ENCODE assay signal across 8 cellular contexts in genomic region chr3:58432905-58433304, GRCh38. TPM values are rescaled to one million over a fixed set of nuclear protein-coding genes. Genes with fewer than 3 reads are reported as not detected.
DNase-seq lines count a peak whose midpoint lies in the region; ATAC-seq, FAIRE-seq and TF ChIP-seq lines count a peak whose summit lies in the region.

No MANE protein-coding gene starts in this region.

- whole genome bisulfite sequencing in A549 (ENCODE audit: missing lambda C conversion rate) = 79% methylated on average over 6 of the region's 6 CpGs
- 65% methylated on average over 6 of the region's 6 CpGs for WGBS in HUES64

- H3K4me3 ChIP-seq in A549 (peak overlapping the region; percentile 74), HUES64 (ENCODE audit: low read length) (peak overlapping the region; percentile 95), mucosa of stomach (ENCODE audit: low read length) (peak overlapping the region; percentile 48)

- no peaks in the 10 kb centered on the region for H3K27me3 ChIP-seq in HUES64 (ENCODE audit: insufficient read depth, low read length)
- no peaks in the 10 kb centered on the region for H3K27me3 ChIP-seq in mucosa of stomach (ENCODE audit: control insufficient read depth, insufficient read depth, low read length)

- H3K36me3 ChIP-seq in HUES64 (ENCODE audit: insufficient read depth, low read length) (peaks cover 44% of the 10 kb centered on the region), mucosa of stomach (ENCODE audit: control insufficient read depth, insufficient read depth, low read length) (peaks cover 3% of the 10 kb centered on the region)

- peak overlapping the region; percentile 95 to 97 for H3K27ac ChIP-seq in A549
- peak overlapping the region; percentile 91 for H3K27ac ChIP-seq in HUES64 (ENCODE audit: low read depth, low read length)
- H3K27ac ChIP-seq in caudate nucleus (ENCODE audit: low read depth, low read length) = peak overlapping the region; percentile 98

- no peak for TF ChIP-seq CTCF in A549 (IDR thresholded peaks at IDR 0.05)

- peak overlapping the region; percentile 84 for H3K4me2 ChIP-seq in A549

- TF ChIP-seq POLR2A in A549 (IDR thresholded peaks at IDR 0.05; ENCODE audit: low read length) = no peak

- ATAC-seq in A549 = no peak
- ATAC-seq in GM19023 (IDR thresholded peaks at IDR 0.05; ENCODE audit: unreplicated experiment) = no peak
- no peak for ATAC-seq in GM18520 (IDR thresholded peaks at IDR 0.05; ENCODE audit: unreplicated experiment)

- CTCF ChIA-PET in A549 (lab: Yijun Ruan, JAX) = interaction anchor here (0.9 to 1.4 kb wide), 2 partner anchors 9 to 59 kb away, joined by 3 read pairs; partner anchors contain the start of gene KCTD6

- POLR2A ChIA-PET in A549 (lab: Yijun Ruan, JAX) = interaction anchor here (0.8 to 1.6 kb wide), 3 partner anchors 9 to 59 kb away, joined by 3 to 6 read pairs (median 4); partner anchors contain the start of gene KCTD6

- H3K4me1 ChIP-seq in A549 (peaks cover 21% of the 10 kb centered on the region), HUES64 (ENCODE audit: insufficient read depth, low read length) (peaks cover 38% of the 10 kb centered on the region), mucosa of stomach (ENCODE audit: control insufficient read depth, insufficient read depth, low read length) (peaks cover 9% of the 10 kb centered on the region)

- TF ChIP-seq EP300 in A549 (IDR thresholded peaks at IDR 0.05) = no peak

- no peak for TF ChIP-seq RAD21 in A549 (conservative IDR thresholded peaks at IDR 0.05 in 1 of 2, IDR thresholded peaks at IDR 0.05 in 1 of 2)

- no peaks in the 10 kb centered on the region for H3K9me3 ChIP-seq in A549
- no peaks in the 10 kb centered on the region for H3K9me3 ChIP-seq in HUES64 (ENCODE audit: insufficient read depth, low read depth, low read length)
- no peaks in the 10 kb centered on the region for H3K9me3 ChIP-seq in mucosa of stomach (ENCODE audit: control insufficient read depth, low read length)

- DNase-seq in A549 (ENCODE audit: low read depth in 1 of 2, low spot score in 1 of 2) = no peak
- DNase-seq in caudate nucleus (lab: John Stamatoyannopoulos, UW) = no peak
- DNase-seq in occipital lobe (lab: John Stamatoyannopoulos, UW) = no peak
- DNase-seq in NCI-H345 treated with DMSO at 0.1 percent for 48 hours (lab: John Stamatoyannopoulos, UW; ENCODE audit: unreplicated experiment) = no peak

- H3K9ac ChIP-seq in HUES64 (ENCODE audit: low read depth, low read length) (peak overlapping the region; percentile 97), mucosa of stomach (ENCODE audit: low read length) (peak overlapping the region; percentile 70)

- no peak for FAIRE-seq in A549 (lab: Jason Lieb, UNC)

TF ChIP-seq in A549, 52 proteins besides CTCF, POLR2A, EP300 and RAD21:
- TF ChIP-seq RARB (CRISPR knock-in tag; IDR thresholded peaks at IDR 0.05) (no peak), CHD4 (IDR thresholded peaks at IDR 0.05; ENCODE audit: borderline replicate concordance) (no peak), USF2 (IDR thresholded peaks at IDR 0.05) (no peak), HOXB13 (CRISPR knock-in tag; IDR thresholded peaks at IDR 0.05; ENCODE audit: low read depth) (no peak), KDM5A (IDR thresholded peaks at IDR 0.05) (no peak), ELK1 (IDR thresholded peaks at IDR 0.05; ENCODE audit: low read depth, low read length) (no peak), POLR2AphosphoS2 (conservative IDR thresholded peaks at IDR 0.05; ENCODE audit: low read length) (no peak), ESRRA (IDR thresholded peaks at IDR 0.05; ENCODE audit: borderline replicate concordance, low read length) (no peak), CBX8 (IDR thresholded peaks at IDR 0.05) (no peak), PHF8 (IDR thresholded peaks at IDR 0.05; ENCODE audit: borderline replicate concordance, low read depth) (no peak), RNF2 (IDR thresholded peaks at IDR 0.05; ENCODE audit: borderline replicate concordance, low read depth) (no peak), KDM1A (IDR thresholded peaks at IDR 0.05; ENCODE audit: low read depth) (no peak), CBX2 (IDR thresholded peaks at IDR 0.05; ENCODE audit: borderline replicate concordance, low read depth) (no peak), ZSCAN20 (CRISPR knock-in tag; IDR thresholded peaks at IDR 0.05) (no peak), RCOR1 (IDR thresholded peaks at IDR 0.05; ENCODE audit: low read depth, low read length) (no peak), E2F6 (IDR thresholded peaks at IDR 0.05; ENCODE audit: borderline replicate concordance, low read depth) (no peak), HEYL (CRISPR knock-in tag; IDR thresholded peaks at IDR 0.05) (no peak), RFX5 (IDR thresholded peaks at IDR 0.05) (no peak), GATA3 (IDR thresholded peaks at IDR 0.05; ENCODE audit: borderline replicate concordance) (no peak), HES2 (IDR thresholded peaks at IDR 0.05) (no peak)

RNA-seq across cellular contexts. Expression of gene PDHB, which starts 0.7 kb away (rescaled TPM):
- 97.7 and 113 TPM in 2 replicates for polyA plus RNA-seq in A549 (2011; rRNA removed)
- polyA plus RNA-seq in A549 (2012; cell fraction: cytosol; rRNA removed) = 50.0 and 51.3 TPM in 2 replicates
- polyA plus RNA-seq in A549 (2012; cell fraction: nucleus; rRNA removed) = 17.8 and 24.4 TPM in 2 replicates
- polyA plus RNA-seq in A549 (2017; fragmentation: RNase III; extraction: RNeasy Plus Mini Kit Qiagen cat#74134 plus additional on column Dnase treatment) = 76.9 to 83.4 TPM (median 82.0 TPM) in 3 replicates
- 32.3 and 36.6 TPM in 2 replicates for polyA minus RNA-seq in A549 (2011; rRNA and poly(A)+ RNA removed)
- polyA plus RNA-seq in HUES64 (2013, experiment 1 of 2) = 102 TPM
- 107 TPM for polyA plus RNA-seq in HUES64 (2013, experiment 2 of 2)
- total RNA-seq in occipital lobe = 52.1 TPM

RNA-seq across cellular contexts. Expression of gene KCTD6, which starts 59.0 kb away (rescaled TPM):
- polyA plus RNA-seq in A549 (2011; rRNA removed) = 24.4 and 24.5 TPM in 2 replicates
- 5.2 and 5.8 TPM in 2 replicates for polyA plus RNA-seq in A549 (2012; cell fraction: cytosol; rRNA removed)
- 2.4 and 4.7 TPM in 2 replicates for polyA plus RNA-seq in A549 (2012; cell fraction: nucleus; rRNA removed)
- polyA plus RNA-seq in A549 (2017; fragmentation: RNase III; extraction: RNeasy Plus Mini Kit Qiagen cat#74134 plus additional on column Dnase treatment) = 7.8 to 8.5 TPM (median 8.1 TPM) in 3 replicates
- 9.6 and 13.4 TPM in 2 replicates for polyA minus RNA-seq in A549 (2011; rRNA and poly(A)+ RNA removed)
- 15.9 TPM for polyA plus RNA-seq in HUES64 (2013, experiment 1 of 2)
- polyA plus RNA-seq in HUES64 (2013, experiment 2 of 2) = 22.1 TPM
- total RNA-seq in occipital lobe = 31.7 TPM
